1 cellular context compared by ENCODE assay signal in the genomic region with DNA sequence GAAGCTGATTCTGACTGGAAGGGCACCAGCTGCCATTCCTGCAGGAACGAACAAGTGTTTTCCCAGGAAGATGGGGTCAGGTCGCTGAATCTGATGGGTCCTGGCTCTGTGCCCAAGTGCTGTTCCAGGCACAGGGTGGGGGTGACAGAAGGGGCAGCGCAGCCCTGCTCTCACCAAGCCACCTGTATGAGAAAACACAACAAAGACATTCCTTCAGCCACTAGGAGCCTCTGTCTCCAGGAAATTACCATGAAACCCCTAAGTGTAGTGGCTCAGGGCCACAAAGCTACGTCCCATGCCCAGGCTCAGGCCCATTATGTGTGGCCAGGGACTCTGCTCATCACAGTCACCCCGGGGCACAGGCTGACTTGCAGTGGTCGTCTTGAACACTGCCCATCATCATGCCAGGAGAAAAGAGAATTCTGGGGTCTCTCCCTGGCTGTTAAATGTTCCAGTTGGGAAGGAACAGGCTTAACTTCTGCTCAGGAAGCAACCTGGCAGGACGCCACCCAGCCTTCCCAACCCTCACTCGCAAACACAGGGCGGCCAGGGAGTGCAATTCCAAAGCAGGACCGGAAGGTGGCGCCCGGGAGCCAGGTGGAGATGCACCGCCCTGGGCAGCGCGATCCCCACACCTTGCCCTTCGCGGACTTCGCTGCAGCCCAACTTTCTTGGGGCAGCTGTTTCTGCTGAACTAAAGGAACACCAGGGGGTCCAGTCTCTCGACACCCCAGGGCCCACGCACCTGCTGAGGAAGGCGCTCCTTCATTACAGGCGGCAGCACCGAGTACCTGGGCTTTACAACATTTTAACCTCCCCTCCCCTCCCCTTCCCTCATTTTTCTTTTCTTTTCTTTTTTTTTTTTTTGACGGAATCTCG.
TF ChIP-seq lines count a peak whose summit lies in the region.

No MANE protein-coding gene starts in this region.

TF ChIP-seq in GM23338, 12 proteins besides CTCF, POLR2A, EP300 and RAD21 (continued from another document):
- TF ChIP-seq, protein P1, sequence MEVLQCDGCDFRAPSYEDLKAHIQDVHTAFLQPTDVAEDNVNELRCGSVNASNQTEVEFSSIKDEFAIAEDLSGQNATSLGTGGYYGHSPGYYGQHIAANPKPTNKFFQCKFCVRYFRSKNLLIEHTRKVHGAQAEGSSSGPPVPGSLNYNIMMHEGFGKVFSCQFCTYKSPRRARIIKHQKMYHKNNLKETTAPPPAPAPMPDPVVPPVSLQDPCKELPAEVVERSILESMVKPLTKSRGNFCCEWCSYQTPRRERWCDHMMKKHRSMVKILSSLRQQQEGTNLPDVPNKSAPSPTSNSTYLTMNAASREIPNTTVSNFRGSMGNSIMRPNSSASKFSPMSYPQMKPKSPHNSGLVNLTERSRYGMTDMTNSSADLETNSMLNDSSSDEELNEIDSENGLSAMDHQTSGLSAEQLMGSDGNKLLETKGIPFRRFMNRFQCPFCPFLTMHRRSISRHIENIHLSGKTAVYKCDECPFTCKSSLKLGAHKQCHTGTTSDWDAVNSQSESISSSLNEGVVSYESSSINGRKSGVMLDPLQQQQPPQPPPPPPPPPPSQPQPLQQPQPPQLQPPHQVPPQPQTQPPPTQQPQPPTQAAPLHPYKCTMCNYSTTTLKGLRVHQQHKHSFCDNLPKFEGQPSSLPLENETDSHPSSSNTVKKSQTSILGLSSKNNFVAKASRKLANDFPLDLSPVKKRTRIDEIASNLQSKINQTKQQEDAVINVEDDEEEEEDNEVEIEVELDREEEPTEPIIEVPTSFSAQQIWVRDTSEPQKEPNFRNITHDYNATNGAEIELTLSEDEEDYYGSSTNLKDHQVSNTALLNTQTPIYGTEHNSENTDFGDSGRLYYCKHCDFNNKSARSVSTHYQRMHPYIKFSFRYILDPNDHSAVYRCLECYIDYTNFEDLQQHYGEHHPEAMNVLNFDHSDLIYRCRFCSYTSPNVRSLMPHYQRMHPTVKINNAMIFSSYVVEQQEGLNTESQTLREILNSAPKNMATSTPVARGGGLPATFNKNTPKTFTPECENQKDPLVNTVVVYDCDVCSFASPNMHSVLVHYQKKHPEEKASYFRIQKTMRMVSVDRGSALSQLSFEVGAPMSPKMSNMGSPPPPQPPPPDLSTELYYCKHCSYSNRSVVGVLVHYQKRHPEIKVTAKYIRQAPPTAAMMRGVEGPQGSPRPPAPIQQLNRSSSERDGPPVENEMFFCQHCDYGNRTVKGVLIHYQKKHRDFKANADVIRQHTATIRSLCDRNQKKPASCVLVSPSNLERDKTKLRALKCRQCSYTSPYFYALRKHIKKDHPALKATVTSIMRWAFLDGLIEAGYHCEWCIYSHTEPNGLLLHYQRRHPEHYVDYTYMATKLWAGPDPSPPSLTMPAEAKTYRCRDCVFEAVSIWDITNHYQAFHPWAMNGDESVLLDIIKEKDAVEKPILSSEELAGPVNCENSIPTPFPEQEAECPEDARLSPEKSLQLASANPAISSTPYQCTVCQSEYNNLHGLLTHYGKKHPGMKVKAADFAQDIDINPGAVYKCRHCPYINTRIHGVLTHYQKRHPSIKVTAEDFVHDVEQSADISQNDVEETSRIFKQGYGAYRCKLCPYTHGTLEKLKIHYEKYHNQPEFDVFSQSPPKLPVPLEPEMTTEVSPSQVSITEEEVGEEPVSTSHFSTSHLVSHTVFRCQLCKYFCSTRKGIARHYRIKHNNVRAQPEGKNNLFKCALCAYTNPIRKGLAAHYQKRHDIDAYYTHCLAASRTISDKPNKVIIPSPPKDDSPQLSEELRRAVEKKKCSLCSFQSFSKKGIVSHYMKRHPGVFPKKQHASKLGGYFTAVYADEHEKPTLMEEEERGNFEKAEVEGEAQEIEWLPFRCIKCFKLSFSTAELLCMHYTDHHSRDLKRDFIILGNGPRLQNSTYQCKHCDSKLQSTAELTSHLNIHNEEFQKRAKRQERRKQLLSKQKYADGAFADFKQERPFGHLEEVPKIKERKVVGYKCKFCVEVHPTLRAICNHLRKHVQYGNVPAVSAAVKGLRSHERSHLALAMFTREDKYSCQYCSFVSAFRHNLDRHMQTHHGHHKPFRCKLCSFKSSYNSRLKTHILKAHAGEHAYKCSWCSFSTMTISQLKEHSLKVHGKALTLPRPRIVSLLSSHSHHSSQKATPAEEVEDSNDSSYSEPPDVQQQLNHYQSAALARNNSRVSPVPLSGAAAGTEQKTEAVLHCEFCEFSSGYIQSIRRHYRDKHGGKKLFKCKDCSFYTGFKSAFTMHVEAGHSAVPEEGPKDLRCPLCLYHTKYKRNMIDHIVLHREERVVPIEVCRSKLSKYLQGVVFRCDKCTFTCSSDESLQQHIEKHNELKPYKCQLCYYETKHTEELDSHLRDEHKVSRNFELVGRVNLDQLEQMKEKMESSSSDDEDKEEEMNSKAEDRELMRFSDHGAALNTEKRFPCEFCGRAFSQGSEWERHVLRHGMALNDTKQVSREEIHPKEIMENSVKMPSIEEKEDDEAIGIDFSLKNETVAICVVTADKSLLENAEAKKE (CRISPR knock-in tag; IDR thresholded peaks at IDR 0.05): no peak
- no peak for TF ChIP-seq CREB1 (CRISPR knock-in tag; IDR thresholded peaks at IDR 0.05; ENCODE audit: low read depth)
TF ChIP-seq in GM23338: peak in this region for 0.
